10 cellular contexts compared by ENCODE assay signal in genomic region chr10:88138319-88138848, GRCh38.
DNase-seq lines count a peak whose midpoint lies in the region; ATAC-seq, FAIRE-seq and TF ChIP-seq lines count a peak whose summit lies in the region.
"Had no signal": no experiment of that assay in that cellular context is flagged by ENCODE, and none has a peak within 500 bp of the region (broad histone marks: within the 10 kb centered on the region; RNA-seq: fewer than 3 reads in every experiment).

No MANE protein-coding gene starts in this region.

- H3K27ac ChIP-seq in keratinocyte (ENCODE audit: control insufficient read depth, insufficient read depth, low read length) = no peak overlapping the region
- H3K27ac ChIP-seq: adrenal gland, upper lobe of left lung had no signal

- no peaks in the 10 kb centered on the region for H4K20me1 ChIP-seq in keratinocyte (ENCODE audit: control insufficient read depth, extremely low read depth, insufficient read depth, low read length)

- DNase-seq in keratinocyte (ENCODE audit: low read depth, low spot score) (no peak), frontal cortex (ENCODE audit: low spot score in 2 of 2) (no peak), RCC 7860 (ENCODE audit: low spot score) (no peak), NCI-H1105 treated with DMSO at 0.1 percent for 48 hours (lab: John Stamatoyannopoulos, UW) (no peak)
- DNase-seq: adrenal gland, upper lobe of left lung had no signal

- no peaks in the 10 kb centered on the region for H3K9me1 ChIP-seq in keratinocyte (ENCODE audit: control insufficient read depth, extremely low read depth, insufficient read depth, low read length)

- no peak overlapping the region for H3K4me2 ChIP-seq in keratinocyte (ENCODE audit: control insufficient read depth, extremely low read depth, insufficient read depth, low read depth, low read length)

- no peaks in the 10 kb centered on the region for H3K9me3 ChIP-seq in keratinocyte (ENCODE audit: control insufficient read depth, low read depth, low read length)
- H3K9me3 ChIP-seq: adrenal gland, upper lobe of left lung had no signal

- dilution Hi-C loops in keratinocyte (cut with MboI; ENCODE audit: extremely low pct_ligation_motif_present, low sequenced_read_pairs) = no loop called here

- H2AFZ ChIP-seq in keratinocyte (ENCODE audit: control insufficient read depth, low read length) = no peak overlapping the region

- no peak for TF ChIP-seq CTCF in keratinocyte (optimal IDR thresholded peaks at IDR 0.05 in 1 of 3, IDR thresholded peaks at IDR 0.05 in 1 of 3, conservative IDR thresholded peaks at IDR 0.05 in 1 of 3; ENCODE audit: extremely low read depth in 1 of 3, insufficient read depth in 2 of 3, low read length in 3 of 3)

- peak; percentile 80 for ATAC-seq in GM18873 (IDR thresholded peaks at IDR 0.05; ENCODE audit: low FRiP score, unreplicated experiment)
- peak; percentile 93 for ATAC-seq in GM21529 (IDR thresholded peaks at IDR 0.05; ENCODE audit: unreplicated experiment)
- ATAC-seq in HG03342 (IDR thresholded peaks at IDR 0.05; ENCODE audit: unreplicated experiment) = peak; percentile 88
- ATAC-seq in HG02970 (IDR thresholded peaks at IDR 0.05; ENCODE audit: low FRiP score, unreplicated experiment) = no peak

- H3K9ac ChIP-seq in keratinocyte (ENCODE audit: control insufficient read depth, extremely low read depth, insufficient read depth, low read length) = no peak overlapping the region

- H3K27me3 ChIP-seq in keratinocyte (ENCODE audit: control insufficient read depth, extremely low read depth, insufficient read depth, low read length) = no peaks in the 10 kb centered on the region
- H3K27me3 ChIP-seq: adrenal gland, upper lobe of left lung had no signal

- H3K79me2 ChIP-seq in keratinocyte (ENCODE audit: control insufficient read depth, insufficient read depth, low read length) = no peaks in the 10 kb centered on the region

- H3K4me1 ChIP-seq in keratinocyte (ENCODE audit: control insufficient read depth, extremely low read depth, insufficient read depth, low read length) = peaks cover 4% of the 10 kb centered on the region
- H3K4me1 ChIP-seq: adrenal gland had no signal

- FAIRE-seq in keratinocyte (lab: Jason Lieb, UNC) (peak; percentile 26), frontal cortex (lab: Jason Lieb, UNC) (no peak), RCC 7860 (lab: Jason Lieb, UNC) (no peak)

- no peak overlapping the region for H3K4me3 ChIP-seq in keratinocyte (ENCODE audit: control insufficient read depth in 2 of 3, extremely low read depth in 1 of 3, insufficient read depth in 2 of 3, low read depth in 1 of 3, low read length in 3 of 3)
- H3K4me3 ChIP-seq: adrenal gland, upper lobe of left lung had no signal

- no peaks in the 10 kb centered on the region for H3K36me3 ChIP-seq in keratinocyte (ENCODE audit: control insufficient read depth in 2 of 2, extremely low read depth in 1 of 2, insufficient read depth in 2 of 2, low read length in 2 of 2)
- H3K36me3 ChIP-seq: adrenal gland, upper lobe of left lung had no signal
